In genomic region chr1:2099871-2100774, GRCh38 we compare ENCODE assay signal across 23 cellular contexts. TPM values are rescaled to one million over a fixed set of nuclear protein-coding genes. Genes with fewer than 3 reads are reported as not detected.
DNase-seq lines count a peak whose midpoint lies in the region; ATAC-seq and TF ChIP-seq lines count a peak whose summit lies in the region.
"Had no signal": no experiment of that assay in that cellular context is flagged by ENCODE, and none has a peak within 500 bp of the region (broad histone marks: within the 10 kb centered on the region; RNA-seq: fewer than 3 reads in every experiment).

No MANE protein-coding gene starts in this region.

- no peak overlapping the region for H3K18ac ChIP-seq in mesendoderm (ENCODE audit: low read length)

- intact Hi-C loops in breast epithelium (cut with DNase I; ENCODE audit: low total_unique reads), result loop anchor here (5.0 kb wide), 1 partner anchor 1407 kb away; no protein-coding TSS in a partner anchor
- intact Hi-C loops in left colon (cut with DNase I, micrococcal nuclease), result no loop called here

- peaks cover 6% of the 10 kb centered on the region for H3K36me3 Mint-ChIP-seq in chondrocyte (ENCODE audit: low read depth)
- H3K36me3 Mint-ChIP-seq in nephron progenitor cell (ENCODE audit: low read depth), result peaks cover 16% of the 10 kb centered on the region

- no peak overlapping the region for H3K4ac ChIP-seq in mesendoderm (ENCODE audit: low read depth, low read length)

- H2BK15ac ChIP-seq in mesendoderm (replicated peaks; ENCODE audit: low read depth), result no peak overlapping the region

- no peak overlapping the region for H3K56ac ChIP-seq in mesendoderm (ENCODE audit: low read length)

- no peaks in the 10 kb centered on the region for H3K9me2 ChIP-seq in GM23248 (ENCODE audit: insufficient read depth)

- H3K9me3 Mint-ChIP-seq in chondrocyte (ENCODE audit: low read depth) (peaks cover 5% of the 10 kb centered on the region), nephron progenitor cell (peaks cover 12% of the 10 kb centered on the region)
- H3K9me3 Mint-ChIP-seq: effector memory CD8-positive, alpha-beta T cell had no signal

- in situ Hi-C loops in GM23248 (cut with MboI), result no loop called here

- H3K4me1 ChIP-seq in GM23248 (ENCODE audit: insufficient read depth), result no peaks in the 10 kb centered on the region
- no peaks in the 10 kb centered on the region for H3K4me1 ChIP-seq in mesendoderm (ENCODE audit: control insufficient read depth, low read depth, low read length)
- no peaks in the 10 kb centered on the region for H3K4me1 ChIP-seq in breast epithelium
- H3K4me1 ChIP-seq: testis had no signal

- no peak for ATAC-seq in HG02973 (IDR thresholded peaks at IDR 0.05; ENCODE audit: unreplicated experiment)
- ATAC-seq in left colon, result no peak
- ATAC-seq: effector memory CD8-positive, alpha-beta T cell; heart right ventricle had no signal

- no peak overlapping the region for H3K4me3 ChIP-seq in AG10803 (ENCODE audit: low read length)
- no peak overlapping the region for H3K4me3 ChIP-seq in GM23248
- no peak overlapping the region for H3K4me3 ChIP-seq in mesendoderm (ENCODE audit: low read length)
- peak overlapping the region in 1 of 3 donors; percentile 1 for H3K4me3 ChIP-seq in breast epithelium
- H3K4me3 ChIP-seq: heart right ventricle, testis had no signal

- H2BK120ac ChIP-seq in mesendoderm (ENCODE audit: low read depth, low read length), result no peak overlapping the region

- no peak overlapping the region for H2AFZ ChIP-seq in GM23248

- no peaks in the 10 kb centered on the region for H4K20me1 ChIP-seq in GM23248 (ENCODE audit: insufficient read depth)

- H3K27ac ChIP-seq in GM23248 (no peak overlapping the region), mesendoderm (ENCODE audit: low read depth, low read length) (no peak overlapping the region), breast epithelium (peak overlapping the region in 1 of 2 donors; percentile 19)
- H3K27ac ChIP-seq: heart right ventricle, KMS-11, testis had no signal

- H3K23ac ChIP-seq in mesendoderm (ENCODE audit: low read length), result no peak overlapping the region

- no peak overlapping the region for H3K27ac Mint-ChIP-seq in chondrocyte (ENCODE audit: unreplicated experiment)
- no peak overlapping the region for H3K27ac Mint-ChIP-seq in nephron progenitor cell
- H3K27ac Mint-ChIP-seq: immature natural killer cell had no signal

- DNase-seq in AG10803 (ENCODE audit: low read depth), result peak; percentile 36
- peak; percentile 20 for DNase-seq in GM23248
- peak; percentile 92 for DNase-seq in chondrocyte (ENCODE audit: low spot score)
- no peak for DNase-seq in nephron progenitor cell
- no peak for DNase-seq in mesendoderm
- DNase-seq in breast epithelium (ENCODE audit: low spot score in 2 of 2), result no peak
- DNase-seq in left colon, result no peak
- DNase-seq: activated CD4-positive, alpha-beta T cell treated with anti-CD3 and anti-CD28 coated beads, Interleukin-2, amount 50 U/mL, for 4 hours; activated naive CD4-positive, alpha-beta T cell; activated T-cell treated with anti-CD3 and anti-CD28 coated beads for 4 hours; CD8-positive, alpha-beta memory T cell; effector memory CD8-positive, alpha-beta T cell; immature natural killer cell; mesenchymal stem cell; MV-4-11; NCI-H2029; SIG-M5; stimulated activated CD4-positive, alpha-beta T cell treated with anti-CD3 and anti-CD28 coated beads, Interleukin-12 subunit alpha, Interleukin-12 subunit beta, amount 100 ng/mL, for 4 hours; T-helper 1 cell; testis had no signal

- H3K27me3 Mint-ChIP-seq in chondrocyte (ENCODE audit: low read depth) (peaks cover 2% of the 10 kb centered on the region), nephron progenitor cell (ENCODE audit: low read depth, poor library complexity) (peaks cover 14% of the 10 kb centered on the region)
- H3K27me3 Mint-ChIP-seq: effector memory CD8-positive, alpha-beta T cell had no signal

- H3K9ac ChIP-seq in GM23248 (no peak overlapping the region), mesendoderm (ENCODE audit: low read length) (no peak overlapping the region)
- H3K9ac ChIP-seq: KMS-11 had no signal

- WGBS in GM23248 (ENCODE audit: low coverage in 1 of 2, low lambda C conversion rate in 2 of 2, missing lambda C conversion rate in 2 of 2), 2 experiments, result 59% methylated on average over 23 of the region's 23 CpGs
- no CpG with 5 or more reads among the region's 23 CpGs for WGBS in mesendoderm (ENCODE audit: extremely low coverage, insufficient coverage, low lambda C conversion rate)

- H3K36me3 ChIP-seq in GM23248 (ENCODE audit: low read depth) (no peaks in the 10 kb centered on the region), mesendoderm (ENCODE audit: control insufficient read depth, insufficient read depth, low read length) (no peaks in the 10 kb centered on the region), breast epithelium (no peaks in the 10 kb centered on the region)
- H3K36me3 ChIP-seq: heart right ventricle had no signal

- H3K4me3 Mint-ChIP-seq in chondrocyte (ENCODE audit: unreplicated experiment) (no peak overlapping the region), nephron progenitor cell (peak overlapping the region; percentile 28)
- H3K4me3 Mint-ChIP-seq: CD8-positive, alpha-beta memory T cell; effector memory CD8-positive, alpha-beta T cell; immature natural killer cell had no signal

- H3K27me3 ChIP-seq in GM23248 (replicated peaks; ENCODE audit: insufficient read depth) (peaks cover 14% of the 10 kb centered on the region; the same call in 1 of the 2 replicates), mesendoderm (ENCODE audit: insufficient read depth, low read length, poor library complexity) (no peaks in the 10 kb centered on the region), breast epithelium (no peaks in the 10 kb centered on the region)
- H3K27me3 ChIP-seq: heart right ventricle, testis had no signal

- H3F3A ChIP-seq in GM23248 (ENCODE audit: insufficient read depth), result no peaks in the 10 kb centered on the region

- H2AK5ac ChIP-seq in mesendoderm (ENCODE audit: low read length), result no peak overlapping the region

- H3K79me1 ChIP-seq in mesendoderm (ENCODE audit: low read length), result no peaks in the 10 kb centered on the region

- no peak overlapping the region for H3K4me2 ChIP-seq in GM23248 (ENCODE audit: unreplicated experiment)
- H3K4me2 ChIP-seq in mesendoderm (ENCODE audit: low read length), result no peak overlapping the region
- H3K4me2 ChIP-seq: KMS-11 had no signal

- H3K79me2 ChIP-seq in GM23248 (ENCODE audit: insufficient read depth) (no peaks in the 10 kb centered on the region), mesendoderm (ENCODE audit: control insufficient read depth, insufficient read depth, low read length) (no peaks in the 10 kb centered on the region)

- no peak overlapping the region for H2BK5ac ChIP-seq in mesendoderm (ENCODE audit: low read length)

- TF ChIP-seq CTCF in AG10803 (conservative IDR thresholded peaks at IDR 0.05; ENCODE audit: low read length) (no peak), chondrocyte (IDR thresholded peaks at IDR 0.05) (no peak), nephron progenitor cell (IDR thresholded peaks at IDR 0.05) (no peak), breast epithelium (IDR thresholded peaks at IDR 0.05) (no peak)

- H3K9me3 ChIP-seq in GM23248 (ENCODE audit: low read depth) (no peaks in the 10 kb centered on the region), breast epithelium (no peaks in the 10 kb centered on the region)
- H3K9me3 ChIP-seq: testis had no signal

- TF ChIP-seq POLR2A in breast epithelium (IDR thresholded peaks at IDR 0.05), result no peak

- H3K4me1 Mint-ChIP-seq in chondrocyte (ENCODE audit: low read depth) (no peaks in the 10 kb centered on the region), nephron progenitor cell (peaks cover 62% of the 10 kb centered on the region)
- H3K4me1 Mint-ChIP-seq: immature natural killer cell had no signal

- H4K5ac ChIP-seq in mesendoderm (ENCODE audit: low read length), result no peak overlapping the region

- no peak overlapping the region for H4K8ac ChIP-seq in mesendoderm (ENCODE audit: low read depth, low read length)

RNA-seq across cellular contexts. Expression of gene PRKCZ, which starts 49.9 kb away (rescaled TPM):
- total RNA-seq in GM23248 (2014; rRNA removed; shearing (Covaris generic)), result 0.63 and 1.4 TPM in 2 replicates
- 2.8 and 3.4 TPM in 2 replicates for polyA plus RNA-seq in GM23248 (2016; fragmentation: Nextera tagmentation; extraction: Ambion mirVana)
- total RNA-seq in chondrocyte, result 4.8 to 7.8 TPM (median 5.1 TPM) in 3 replicates
- 19.4 TPM for polyA plus RNA-seq in mesendoderm (2013, experiment 1 of 2)
- polyA plus RNA-seq in mesendoderm (2013, experiment 2 of 2), result 19.8 TPM
- total RNA-seq in breast epithelium, result 10 to 100 TPM in 2 of 3 donors, under 1 TPM in 1; 0.64 to 17.9 (median 12.5) TPM
- total RNA-seq in left colon, result 10 to 100 TPM; 60.7 to 67.8 TPM

Comparison
In these comparisons a context has a peak if more than half of its experiments do, and no peak if none do; other contexts are left out.
1. DNase-seq: peak in AG10803 (single experiment), GM23248 (single experiment) and chondrocyte (single experiment); none in nephron progenitor cell (single experiment), mesendoderm (single experiment), breast epithelium (0 of 2) and left colon (0 of 2).